Comparison of ENCODE assay signal across 9 cellular contexts in genomic region chr16:19119564-19119963, GRCh38.
A peak's percentile ranks its signal among the peaks of the same experiment; 100 is the strongest.
DNase-seq lines count a peak whose midpoint lies in the region; ATAC-seq and TF ChIP-seq lines count a peak whose summit lies in the region.
"Had no signal": no experiment of that assay in that cellular context is flagged by ENCODE, and none has a peak within 500 bp of the region (broad histone marks: within the 10 kb centered on the region; RNA-seq: fewer than 3 reads in every experiment).

No MANE protein-coding gene starts in this region.

- no peaks in the 10 kb centered on the region for H3K27me3 ChIP-seq in muscle layer of duodenum (ENCODE audit: low read depth, low read length)

- peak overlapping the region; percentile 65 for H3K4me3 ChIP-seq in AG09309 (ENCODE audit: control insufficient read depth, low read depth, low read length)
- peak overlapping the region; percentile 52 for H3K4me3 ChIP-seq in choroid plexus epithelial cell (ENCODE audit: low read depth, low read length)
- H3K4me3 ChIP-seq in muscle layer of duodenum (ENCODE audit: low read depth in 1 of 2, low read length in 2 of 2): peak overlapping the region; percentile 37 to 51

- H3K9me3 ChIP-seq in muscle layer of duodenum (ENCODE audit: control insufficient read depth in 1 of 2, low read length in 2 of 2): no peaks in the 10 kb centered on the region

- ATAC-seq in GM21825 (IDR thresholded peaks at IDR 0.05; ENCODE audit: unreplicated experiment): no peak

- H3K36me3 ChIP-seq in muscle layer of duodenum (ENCODE audit: control insufficient read depth in 1 of 2, insufficient read depth in 2 of 2, low read length in 2 of 2): peaks cover 0 to 18% of the 10 kb centered on the region in 2 donors

- TF ChIP-seq CTCF in AG09309 (IDR thresholded peaks at IDR 0.05; ENCODE audit: control insufficient read depth, insufficient read depth, low read depth, low read length, missing control alignments): no peak
- TF ChIP-seq CTCF in choroid plexus epithelial cell (conservative IDR thresholded peaks at IDR 0.05; ENCODE audit: low read depth, low read length): no peak

- peaks cover 13 to 39% of the 10 kb centered on the region in 2 donors for H3K4me1 ChIP-seq in muscle layer of duodenum (ENCODE audit: control insufficient read depth in 1 of 2, insufficient read depth in 2 of 2, low read length in 2 of 2)

- H3K27ac ChIP-seq in muscle layer of duodenum (ENCODE audit: low read length): peak overlapping the region; percentile 88

- peak; percentile 82 for DNase-seq in AG09309 (ENCODE audit: low read depth)
- DNase-seq in MV-4-11 (lab: John Stamatoyannopoulos, UW): peak; percentile 49
- peak; percentile 90 for DNase-seq in choroid plexus epithelial cell (ENCODE audit: low read depth)
- DNase-seq in activated gamma-delta T cell treated with Interleukin-2 at 50 U/mL for 16 hours: no peak
- DNase-seq in COR-L47 (lab: John Stamatoyannopoulos, UW): no peak
- no peak for DNase-seq in epidermal melanocyte (ENCODE audit: insufficient read length, low spot score)
- DNase-seq: glutamatergic neuron had no signal

Comparison
In these comparisons a context has a peak if more than half of its experiments do, and no peak if none do; other contexts are left out.
1. DNase-seq: peak in AG09309 (single experiment), MV-4-11 (single experiment) and choroid plexus epithelial cell (single experiment); none in activated gamma-delta T cell treated with Interleukin-2 at 50 U/mL for 16 hours (single experiment), COR-L47 (single experiment) and epidermal melanocyte (single experiment).
2. Peak in every context shown above with its lines, with median percentiles within 50 percentile points of each other: H3K4me3 ChIP-seq.